Comparison of ENCODE assay signal across 24 cellular contexts in genomic region chr1:114167226-114167625, GRCh38. TPM values are rescaled to one million over a fixed set of nuclear protein-coding genes. Genes with fewer than 3 reads are reported as not detected.
"Had no signal": no experiment of that assay in that cellular context is flagged by ENCODE, and none has a peak within 500 bp of the region (broad histone marks: within the 10 kb centered on the region; RNA-seq: fewer than 3 reads in every experiment).

No MANE protein-coding gene starts in this region.

- H3K9me3 Mint-ChIP-seq: stimulated activated effector memory CD8-positive, alpha-beta T cell treated with anti-CD3 and anti-CD28 coated beads, Interleukin-12 subunit alpha, Interleukin-12 subunit beta, amount 100 ng/mL, for 72 hours had no signal

- H3K27me3 ChIP-seq: gastroesophageal sphincter, right lobe of liver, thyroid gland, upper lobe of left lung, uterus had no signal

- DNase-seq: dermis blood vessel endothelial cell; esophagus squamous epithelium; foreskin fibroblast; left colon; mesendoderm; naive B cell; nephron progenitor cell; psoas muscle; retina; right lobe of liver; stimulated activated CD4-positive, alpha-beta T cell treated with anti-CD3 and anti-CD28 coated beads, Interleukin-4, amount 100 ng/mL, for 1 hour; stimulated activated CD8-positive, alpha-beta memory T cell treated with anti-CD3 and anti-CD28 coated beads, Interleukin-4, amount 100 ng/mL, for 48 hours; stimulated activated naive CD8-positive, alpha-beta T cell treated with anti-CD3 and anti-CD28 coated beads, Interleukin-15, Interleukin-2, amounts not matched to agents 100 U/mL and 50 U/mL, for 24 hours; thyroid gland; upper lobe of left lung; uterus had no signal

- H3K27ac Mint-ChIP-seq: naive B cell; nephron progenitor cell; stimulated activated effector memory CD8-positive, alpha-beta T cell treated with anti-CD3 and anti-CD28 coated beads, Interleukin-12 subunit alpha, Interleukin-12 subunit beta, amount 100 ng/mL, for 72 hours had no signal

- H3K4me1 ChIP-seq: esophagus squamous epithelium, gastroesophageal sphincter, psoas muscle, right lobe of liver, suprapubic skin, thyroid gland, upper lobe of left lung, uterus had no signal

- H3K4me3 ChIP-seq: esophagus squamous epithelium, gastroesophageal sphincter, psoas muscle, right lobe of liver, suprapubic skin, thyroid gland, upper lobe of left lung, uterus had no signal

- H3K36me3 Mint-ChIP-seq: naive B cell; stimulated activated effector memory CD8-positive, alpha-beta T cell treated with anti-CD3 and anti-CD28 coated beads, Interleukin-12 subunit alpha, Interleukin-12 subunit beta, amount 100 ng/mL, for 72 hours had no signal

- H3K36me3 ChIP-seq: esophagus squamous epithelium, gastroesophageal sphincter, neutrophil, right lobe of liver, suprapubic skin, thyroid gland, upper lobe of left lung, uterus had no signal

- H3K4me3 Mint-ChIP-seq: naive B cell; nephron progenitor cell; stimulated activated effector memory CD8-positive, alpha-beta T cell treated with anti-CD3 and anti-CD28 coated beads, Interleukin-12 subunit alpha, Interleukin-12 subunit beta, amount 100 ng/mL, for 72 hours had no signal

- H3K4me1 Mint-ChIP-seq: naive B cell, nephron progenitor cell had no signal

- H3K27ac ChIP-seq: esophagus squamous epithelium, gastroesophageal sphincter, neutrophil, psoas muscle, right lobe of liver, suprapubic skin, thyroid gland, upper lobe of left lung, uterus had no signal

- H3K9me3 ChIP-seq: esophagus squamous epithelium, gastroesophageal sphincter, neutrophil, psoas muscle, right lobe of liver, suprapubic skin, thyroid gland, upper lobe of left lung, uterus had no signal

RNA-seq across cellular contexts. Expression of gene SYT6, which starts 13.6 kb away (rescaled TPM):
- total RNA-seq: dermis blood vessel endothelial cell, epithelial cell of proximal tubule, esophagus squamous epithelium, kidney epithelial cell, lung microvascular endothelial cell, right lobe of liver had no signal
- polyA plus RNA-seq: liver had no signal
